In genomic region chr5:168654225-168654624, GRCh38 we compare ENCODE assay signal across 11 cellular contexts.
DNase-seq lines count a peak whose midpoint lies in the region; TF ChIP-seq lines count a peak whose summit lies in the region.
"Had no signal": no experiment of that assay in that cellular context is flagged by ENCODE, and none has a peak within 500 bp of the region (broad histone marks: within the 10 kb centered on the region; RNA-seq: fewer than 3 reads in every experiment).

No MANE protein-coding gene starts in this region.

- peaks cover 0 to 3% (median 0%) of the 10 kb centered on the region in 7 donors for H3K9me3 Mint-ChIP-seq in CD14-positive monocyte
- H3K9me3 Mint-ChIP-seq: H9 had no signal

- H3K4me3 Mint-ChIP-seq in CD14-positive monocyte = no peak overlapping the region
- H3K4me3 Mint-ChIP-seq: H9 had no signal

- peaks cover 11% of the 10 kb centered on the region for H3K4me1 Mint-ChIP-seq in CD14-positive monocyte

- 51 to 75% methylated on average over 9 of the region's 9 CpGs for WGBS in sigmoid colon, 2 donors

- no peak for TF ChIP-seq EP300 in sigmoid colon (IDR thresholded peaks at IDR 0.05)

- peaks cover 0 to 9% (median 4%) of the 10 kb centered on the region in 4 donors for H3K4me1 ChIP-seq in sigmoid colon

- peak; percentile 36 for DNase-seq in DMS79 treated with DMSO at 0.1 percent for 48 hours (lab: John Stamatoyannopoulos, UW)
- DNase-seq in SK-N-MC (ENCODE audit: low read depth, low spot score) = no peak
- DNase-seq in fibroblast of villous mesenchyme (ENCODE audit: low read depth) = peak; percentile 87
- no peak for DNase-seq in sigmoid colon
- no peak for DNase-seq in CD14-positive monocyte (ENCODE audit: low spot score)
- DNase-seq in GM20000 (ENCODE audit: low spot score) = no peak
- DNase-seq in NOMO-1 treated with DMSO at 0.1 percent for 48 hours (lab: John Stamatoyannopoulos, UW; ENCODE audit: unreplicated experiment) = no peak
- DNase-seq in SW480 (ENCODE audit: low spot score) = no peak
- DNase-seq: activated naive CD4-positive, alpha-beta T cell; H9; PC-9 had no signal

- H3K36me3 Mint-ChIP-seq in CD14-positive monocyte = no peaks in the 10 kb centered on the region

- no peak overlapping the region for H3K27ac Mint-ChIP-seq in CD14-positive monocyte
- H3K27ac Mint-ChIP-seq: H9 had no signal

- H3K27ac ChIP-seq in SK-N-MC (0 out of 2 replicates have a peak overlapping the region, but pooled peaks have one; percentile 19), sigmoid colon (peak overlapping the region in 3 of 4 donors; percentile 8 to 52 (median 41))
- H3K27ac ChIP-seq: PC-9 had no signal

- H3K9ac ChIP-seq in SK-N-MC (ENCODE audit: insufficient read length) = no peak overlapping the region

- peaks cover 0 to 5% (median 1%) of the 10 kb centered on the region in 3 donors for H3K27me3 Mint-ChIP-seq in CD14-positive monocyte (ENCODE audit: low read depth in 3 of 3)

- TF ChIP-seq POLR2A in sigmoid colon (IDR thresholded peaks at IDR 0.05) = no peak

- H3K36me3 ChIP-seq in SK-N-MC (ENCODE audit: insufficient read depth, low read length) (no peaks in the 10 kb centered on the region), sigmoid colon (no peaks in the 10 kb centered on the region)

- no peaks in the 10 kb centered on the region for H3K9me3 ChIP-seq in SK-N-MC (ENCODE audit: low read depth, low read length)
- H3K9me3 ChIP-seq in sigmoid colon = no peaks in the 10 kb centered on the region

- TF ChIP-seq CTCF in fibroblast of villous mesenchyme (IDR thresholded peaks at IDR 0.05; ENCODE audit: insufficient read depth, low read depth, low read length) (no peak), sigmoid colon (IDR thresholded peaks at IDR 0.05) (no peak), CD14-positive monocyte (IDR thresholded peaks at IDR 0.05) (no peak), GM20000 (IDR thresholded peaks at IDR 0.05; ENCODE audit: extremely low read depth, missing control alignments) (no peak)

- intact Hi-C loops in sigmoid colon (cut with DNase I) = no loop called here
- intact Hi-C loops in CD14-positive monocyte (cut with micrococcal nuclease) = no loop called here

- no peak overlapping the region for H3K4me3 ChIP-seq in SK-N-MC
- no peak overlapping the region for H3K4me3 ChIP-seq in fibroblast of villous mesenchyme (ENCODE audit: low read depth, low read length)
- H3K4me3 ChIP-seq in sigmoid colon = no peak overlapping the region
- H3K4me3 ChIP-seq: PC-9 had no signal

- no peaks in the 10 kb centered on the region for H3K27me3 ChIP-seq in sigmoid colon

Comparison
In these comparisons a context has a peak if more than half of its experiments do, and no peak if none do; other contexts are left out.
1. DNase-seq: peak in DMS79 treated with DMSO at 0.1 percent for 48 hours (single experiment) and fibroblast of villous mesenchyme (single experiment); none in SK-N-MC (single experiment), sigmoid colon (single experiment), CD14-positive monocyte (single experiment), GM20000 (single experiment), NOMO-1 treated with DMSO at 0.1 percent for 48 hours (single experiment) and SW480 (single experiment).